Comparison of ENCODE assay signal across 24 cellular contexts in the genomic region with DNA sequence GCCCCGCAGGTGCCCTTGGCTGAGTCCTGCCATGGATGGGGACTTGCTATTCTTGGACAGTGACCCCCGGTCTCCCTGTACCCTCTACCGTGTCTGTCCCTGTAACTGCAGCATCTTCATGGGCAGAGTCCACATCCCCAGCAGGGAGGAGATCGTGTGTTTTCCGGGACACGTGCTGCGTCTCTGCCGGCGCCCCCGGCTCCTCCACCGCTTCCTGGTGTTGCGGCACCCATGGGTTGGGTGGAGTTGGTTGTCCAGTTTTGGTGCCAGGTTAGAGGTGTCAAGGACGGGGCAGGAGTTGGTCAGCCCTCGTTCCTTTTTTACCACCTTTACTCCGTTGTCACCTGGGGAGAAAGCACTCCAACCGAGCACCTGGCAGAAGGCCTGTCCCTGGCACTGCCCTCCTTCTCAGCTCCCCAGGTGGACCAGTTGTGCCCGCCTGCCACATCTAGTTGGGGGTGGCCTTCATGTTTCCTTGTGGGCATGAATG.
"Had no signal": no experiment of that assay in that cellular context is flagged by ENCODE, and none has a peak within 500 bp of the region (broad histone marks: within the 10 kb centered on the region; RNA-seq: fewer than 3 reads in every experiment).

No MANE protein-coding gene starts in this region.

- H3K27me3 Mint-ChIP-seq: activated B cell treated with CpG ODN at 0.5 μM for 24 hours; activated CD4-positive, alpha-beta T cell treated with anti-CD3 and anti-CD28 coated beads, Interleukin-2, amount 10 ng/mL, durations not matched to agents 24 days and 14 days; activated naive CD8-positive, alpha-beta T cell treated with anti-CD3 and anti-CD28 coated beads for 36 hours; T-helper 17 cell had no signal

- H3K4me3 Mint-ChIP-seq: activated B cell treated with CpG ODN at 0.5 μM for 24 hours; activated CD4-positive, alpha-beta T cell treated with anti-CD3 and anti-CD28 coated beads, Interleukin-2, amount 10 ng/mL, durations not matched to agents 24 days and 14 days; activated naive CD4-positive, alpha-beta T cell treated with anti-CD3 and anti-CD28 coated beads, Interleukin-2, amount 10 ng/mL, durations not matched to agents 7 days and 5 days; activated naive CD8-positive, alpha-beta T cell treated with anti-CD3 and anti-CD28 coated beads for 36 hours; activated T-cell treated with anti-CD3 and anti-CD28 coated beads, Interleukin-2, amount 50 U/mL, for 72 hours; T-helper 17 cell had no signal

- DNase-seq: activated B cell treated with CpG ODN at 0.5 μM for 24 hours; activated CD4-positive, alpha-beta T cell treated with anti-CD3 and anti-CD28 coated beads for 1 hour; activated CD4-positive, alpha-beta T cell treated with anti-CD3 and anti-CD28 coated beads, Interleukin-2, amount 10 ng/mL, durations not matched to agents 24 days and 14 days; activated CD4-positive, alpha-beta T cell treated with anti-CD3 and anti-CD28 coated beads, Interleukin-2, amount 50 U/mL, for 48 hours; activated gamma-delta T cell treated with Interleukin-2 at 50 U/mL for 16 hours; activated naive CD4-positive, alpha-beta T cell treated with anti-CD3 and anti-CD28 coated beads, Interleukin-2, amount 10 ng/mL, durations not matched to agents 7 days and 5 days; activated naive CD8-positive, alpha-beta T cell treated with anti-CD3 and anti-CD28 coated beads for 36 hours; activated T-cell treated with anti-CD3 and anti-CD28 coated beads, Interleukin-2, amount 50 U/mL, for 72 hours; aorta; body of pancreas; central memory CD4-positive, alpha-beta T cell; Karpas-422; MM.1S; NCI-H1105 treated with DMSO at 0.1 percent for 48 hours; NCI-H146; NCI-H187 treated with DMSO at 0.1 percent for 48 hours; NCI-H2081 treated with DMSO at 0.1 percent for 48 hours; NCI-H446; NCI-H524; Peyer's patch; SHP77 treated with DMSO at 0.1 percent for 48 hours; T-helper 17 cell; T-helper 9 cell had no signal

- H3K27ac Mint-ChIP-seq: activated B cell treated with CpG ODN at 0.5 μM for 24 hours; activated CD4-positive, alpha-beta T cell treated with anti-CD3 and anti-CD28 coated beads, Interleukin-2, amount 10 ng/mL, durations not matched to agents 24 days and 14 days; activated naive CD4-positive, alpha-beta T cell treated with anti-CD3 and anti-CD28 coated beads, Interleukin-2, amount 10 ng/mL, durations not matched to agents 7 days and 5 days; activated naive CD8-positive, alpha-beta T cell treated with anti-CD3 and anti-CD28 coated beads for 36 hours; activated T-cell treated with anti-CD3 and anti-CD28 coated beads, Interleukin-2, amount 50 U/mL, for 72 hours; activated T-helper 2 cell treated with anti-CD3 and anti-CD28 coated beads, Interferon-gamma antibody, Interleukin-2, Interleukin-4, amounts not matched to agents 10 μg/mL and 5 μg/mL and 100 μg/mL, durations not matched to agents 14 hours and 24 hours and 36 hours; T-helper 17 cell had no signal

- H3K9me3 ChIP-seq: body of pancreas, Peyer's patch had no signal

- H3K4me1 ChIP-seq: body of pancreas had no signal

- H3K36me3 Mint-ChIP-seq: activated naive CD4-positive, alpha-beta T cell treated with anti-CD3 and anti-CD28 coated beads, Interleukin-2, amount 10 ng/mL, durations not matched to agents 7 days and 5 days; activated naive CD8-positive, alpha-beta T cell treated with anti-CD3 and anti-CD28 coated beads for 36 hours had no signal

- ATAC-seq: activated T-cell treated with anti-CD3 and anti-CD28 coated beads, Interleukin-2, amount 50 U/mL, for 72 hours; body of pancreas; T-helper 17 cell had no signal

- H3K4me3 ChIP-seq: body of pancreas, Peyer's patch had no signal

- H3K9me3 Mint-ChIP-seq: activated B cell treated with CpG ODN at 0.5 μM for 24 hours; activated CD4-positive, alpha-beta T cell treated with anti-CD3 and anti-CD28 coated beads, Interleukin-2, amount 10 ng/mL, durations not matched to agents 24 days and 14 days; activated naive CD4-positive, alpha-beta T cell treated with anti-CD3 and anti-CD28 coated beads, Interleukin-2, amount 10 ng/mL, durations not matched to agents 7 days and 5 days; activated naive CD8-positive, alpha-beta T cell treated with anti-CD3 and anti-CD28 coated beads for 36 hours; activated T-cell treated with anti-CD3 and anti-CD28 coated beads, Interleukin-2, amount 50 U/mL, for 72 hours; activated T-helper 2 cell treated with anti-CD3 and anti-CD28 coated beads, Interferon-gamma antibody, Interleukin-2, Interleukin-4, amounts not matched to agents 10 μg/mL and 5 μg/mL and 100 μg/mL, durations not matched to agents 14 hours and 24 hours and 36 hours had no signal

- H3K27ac ChIP-seq: body of pancreas, Peyer's patch had no signal

- H3K36me3 ChIP-seq: Peyer's patch had no signal

- H3K4me1 Mint-ChIP-seq: activated naive CD4-positive, alpha-beta T cell treated with anti-CD3 and anti-CD28 coated beads, Interleukin-2, amount 10 ng/mL, durations not matched to agents 7 days and 5 days; T-helper 17 cell had no signal

- H3K27me3 ChIP-seq: body of pancreas, Peyer's patch had no signal
